Comparison of ENCODE assay signal across 8 cellular contexts in genomic region chr7:139016931-139017511, GRCh38. TPM values are rescaled to one million over a fixed set of nuclear protein-coding genes. Genes with fewer than 3 reads are reported as not detected.
A peak's percentile ranks its signal among the peaks of the same experiment; 100 is the strongest.
DNase-seq lines count a peak whose midpoint lies in the region; ATAC-seq and TF ChIP-seq lines count a peak whose summit lies in the region.

No MANE protein-coding gene starts in this region.

- intact Hi-C loops in CD4-positive, alpha-beta memory T cell (cut with micrococcal nuclease) = loop anchor here (1.0 kb wide), 5 partner anchors 27 to 214 kb away; partner anchors contain the start of gene UBN2
- intact Hi-C loops in dorsolateral prefrontal cortex (cut with DNase I) = loop anchor here in 1 of 2 donors (5.0 to 10.0 kb wide), 2 partner anchors 60 to 1308 kb away; no protein-coding TSS in a partner anchor

- H3K23ac ChIP-seq in mesenchymal stem cell (ENCODE audit: low read length in 2 of 2) = no peak overlapping the region

- WGBS in mesenchymal stem cell = 29% methylated on average over 6 of the region's 7 CpGs

- H3K4me3 ChIP-seq in CD4-positive, alpha-beta memory T cell (ENCODE audit: low read length in 2 of 2) = no peak overlapping the region
- H3K4me3 ChIP-seq in dorsolateral prefrontal cortex (no peak overlapping the region), mesenchymal stem cell (ENCODE audit: insufficient read depth in 1 of 2, low read depth in 1 of 2, low read length in 2 of 2) (peak overlapping the region in 1 of 2 experiments; percentile 14)

- ATAC-seq in GM19328 (IDR thresholded peaks at IDR 0.05; ENCODE audit: unreplicated experiment) (peak; percentile 86), HG03460 (IDR thresholded peaks at IDR 0.05; ENCODE audit: unreplicated experiment) (peak; percentile 88)

- peaks cover 0 to 5% of the 10 kb centered on the region in 2 donors for H3K27me3 Mint-ChIP-seq in CD4-positive, alpha-beta memory T cell

- no peak overlapping the region for H2BK5ac ChIP-seq in mesenchymal stem cell (ENCODE audit: low read depth, low read length, poor library complexity, severe bottlenecking)

- no peaks in the 10 kb centered on the region for H3K9me3 Mint-ChIP-seq in CD4-positive, alpha-beta memory T cell

- peak; percentile 56 to 71 (median 63) for DNase-seq in CD4-positive, alpha-beta memory T cell
- DNase-seq in NCI-H526 treated with DMSO at 0.1 percent for 48 hours (lab: John Stamatoyannopoulos, UW) = peak; percentile 75
- peak; percentile 24 to 56 for DNase-seq in activated CD4-positive, alpha-beta T cell treated with anti-CD3 and anti-CD28 coated beads, Interleukin-2, amount 50 U/mL, for 24 hours (ENCODE audit: low read depth in 1 of 2, low spot score in 1 of 2)
- peak in 9 of 10 donors; percentile 11 to 81 (median 61) for DNase-seq in dorsolateral prefrontal cortex
- DNase-seq in mesenchymal stem cell = peak; percentile 74
- DNase-seq in stimulated activated CD8-positive, alpha-beta memory T cell treated with anti-CD3 and anti-CD28 coated beads, Interleukin-4, amount 100 ng/mL, for 4 hours (ENCODE audit: low read depth in 2 of 2, low spot score in 1 of 2) = peak; percentile 28 to 32

- no peak overlapping the region for H4K91ac ChIP-seq in mesenchymal stem cell (ENCODE audit: low read length)

- H3K4me2 ChIP-seq in mesenchymal stem cell (ENCODE audit: low read length, poor library complexity, severe bottlenecking) = no peak overlapping the region

- no peak overlapping the region for H2BK15ac ChIP-seq in mesenchymal stem cell (ENCODE audit: low read depth, poor library complexity, severe bottlenecking)

- H3K18ac ChIP-seq in mesenchymal stem cell (ENCODE audit: low read depth in 1 of 2, low read length in 2 of 2) = no peak overlapping the region

- no peaks in the 10 kb centered on the region for H3K36me3 ChIP-seq in CD4-positive, alpha-beta memory T cell (ENCODE audit: insufficient read depth, low read length)
- peaks cover 0 to 7% of the 10 kb centered on the region in 2 experiments for H3K36me3 ChIP-seq in mesenchymal stem cell (ENCODE audit: control insufficient read depth in 1 of 2, insufficient read depth in 2 of 2, low read depth in 1 of 2, low read length in 2 of 2)

- CTCF ChIA-PET in CD4-positive, alpha-beta memory T cell (lab: Charles Lee; ENCODE audit: partially characterized antibody) = interaction anchor here (0.7 to 9.6 kb wide), 34 partner anchors 9 to 288 kb away, joined by 3 to 140 read pairs (median 4); a partner anchor contains a TSS

- no peak overlapping the region for H4K8ac ChIP-seq in mesenchymal stem cell (ENCODE audit: low read length)

- H3K9me3 ChIP-seq in CD4-positive, alpha-beta memory T cell (ENCODE audit: control insufficient read depth in 1 of 2, low read length in 2 of 2) = no peaks in the 10 kb centered on the region
- H3K9me3 ChIP-seq in mesenchymal stem cell (ENCODE audit: control insufficient read depth, low read length) = no peaks in the 10 kb centered on the region

- H3K4me1 ChIP-seq in CD4-positive, alpha-beta memory T cell (ENCODE audit: insufficient read depth, low read length) = no peaks in the 10 kb centered on the region
- H3K4me1 ChIP-seq in mesenchymal stem cell (ENCODE audit: control insufficient read depth, insufficient read depth, low read depth, low read length) = no peaks in the 10 kb centered on the region

- no peak overlapping the region for H3K27ac Mint-ChIP-seq in CD4-positive, alpha-beta memory T cell

- no peak overlapping the region for H3K14ac ChIP-seq in mesenchymal stem cell (ENCODE audit: low read length in 2 of 2)

- H2BK12ac ChIP-seq in mesenchymal stem cell (ENCODE audit: low read length in 2 of 2) = no peak overlapping the region

- H2AFZ ChIP-seq in mesenchymal stem cell (ENCODE audit: low read depth, low read length) = no peak overlapping the region

- POLR2A ChIA-PET in CD4-positive, alpha-beta memory T cell (lab: Charles Lee; ENCODE audit: partially characterized antibody) = interaction anchor here (0.8 to 2.0 kb wide), 9 partner anchors 17 to 130 kb away, joined by 3 to 11 read pairs (median 5); a partner anchor contains a TSS

- H3K4ac ChIP-seq in mesenchymal stem cell (ENCODE audit: low read depth in 1 of 2, low read length in 2 of 2) = no peak overlapping the region

- peak overlapping the region; percentile 44 for H3K9ac ChIP-seq in mesenchymal stem cell (ENCODE audit: low read length)

- H3K79me1 ChIP-seq in mesenchymal stem cell (replicated peaks; ENCODE audit: low read length, poor library complexity, severe bottlenecking) = no peaks in the 10 kb centered on the region

- H3K36me3 Mint-ChIP-seq in CD4-positive, alpha-beta memory T cell = no peaks in the 10 kb centered on the region

- H3K4me1 Mint-ChIP-seq in CD4-positive, alpha-beta memory T cell = peaks cover 0 to 12% (median 5%) of the 10 kb centered on the region in 4 donors

- no peak overlapping the region for H3K4me3 Mint-ChIP-seq in CD4-positive, alpha-beta memory T cell

- no peaks in the 10 kb centered on the region for H3K27me3 ChIP-seq in CD4-positive, alpha-beta memory T cell (ENCODE audit: insufficient read depth, low read length)
- H3K27me3 ChIP-seq in dorsolateral prefrontal cortex = peaks cover 0 to 3% (median 0%) of the 10 kb centered on the region in 45 donors
- no peaks in the 10 kb centered on the region for H3K27me3 ChIP-seq in mesenchymal stem cell (ENCODE audit: control insufficient read depth in 1 of 2, insufficient read depth in 1 of 2, low read length in 2 of 2)

- H2AK5ac ChIP-seq in mesenchymal stem cell (ENCODE audit: low read length, severe bottlenecking) = no peak overlapping the region

- TF ChIP-seq CTCF in dorsolateral prefrontal cortex (IDR thresholded peaks at IDR 0.05 in 54 of 56, conservative IDR thresholded peaks at IDR 0.05 in 2 of 56; ENCODE audit: low read depth in 1 of 56, partially characterized antibody in 56 of 56) = peak; percentile 30 to 79 (median 68)

- H2BK120ac ChIP-seq in mesenchymal stem cell (ENCODE audit: low read depth, low read length) = no peak overlapping the region

- no peak overlapping the region for H3K27ac ChIP-seq in CD4-positive, alpha-beta memory T cell (ENCODE audit: low read depth, low read length)
- no peak overlapping the region for H3K27ac ChIP-seq in dorsolateral prefrontal cortex
- no peak overlapping the region for H3K27ac ChIP-seq in mesenchymal stem cell (ENCODE audit: low read length, poor library complexity, severe bottlenecking)

RNA-seq across cellular contexts. Expression of gene ZC3HAV1L, which starts 18.8 kb away (rescaled TPM):
- 1 to 10 TPM; 3.8 to 4.6 TPM for total RNA-seq in CD4-positive, alpha-beta memory T cell
- polyA plus RNA-seq in CD4-positive, alpha-beta memory T cell = under 1 TPM in 1 of 2 donors, not detected in 1; 0.37 TPM
- total RNA-seq in dorsolateral prefrontal cortex = 1 to 10 TPM; 1.5 to 6.0 (median 3.0) TPM
- 11.3 TPM for polyA plus RNA-seq in mesenchymal stem cell (2013, experiment 1 of 2)
- 11.3 TPM for polyA plus RNA-seq in mesenchymal stem cell (2013, experiment 2 of 2)

RNA-seq across cellular contexts. Expression of gene KIAA1549, which starts 35.8 kb away (rescaled TPM):
- total RNA-seq in CD4-positive, alpha-beta memory T cell = under 1 TPM; 0.06 to 0.11 TPM
- polyA plus RNA-seq in CD4-positive, alpha-beta memory T cell = under 1 TPM in 1 of 2 donors, not detected in 1; 0.02 TPM
- total RNA-seq in dorsolateral prefrontal cortex = 10 to 100 TPM in 119 of 120 experiments, 1 to 10 TPM in 1; 7.1 to 36.5 (median 21.1) TPM
- 2.9 TPM for polyA plus RNA-seq in mesenchymal stem cell (2013, experiment 1 of 2)
- polyA plus RNA-seq in mesenchymal stem cell (2013, experiment 2 of 2) = 2.5 TPM

Comparison
In these comparisons a context has a peak if more than half of its experiments do, and no peak if none do; other contexts are left out.
1. RNA of gene KIAA1549, which starts 35.8 kb away (total RNA-seq): 7.1 to 36.5 TPM in dorsolateral prefrontal cortex; 0.06 to 0.11 TPM in CD4-positive, alpha-beta memory T cell; every median in the first group is over 4 times any median in the second.
2. Peak in every context shown above with its lines, with median percentiles within 50 percentile points of each other: DNase-seq.